ENCODE assay signal across 15 cellular contexts in genomic region chr15:49135342-49135857, GRCh38. TPM values are rescaled to one million over a fixed set of nuclear protein-coding genes. Genes with fewer than 3 reads are reported as not detected.
DNase-seq lines count a peak whose midpoint lies in the region; ATAC-seq, FAIRE-seq and TF ChIP-seq lines count a peak whose summit lies in the region.
"Had no signal": no experiment of that assay in that cellular context is flagged by ENCODE, and none has a peak within 500 bp of the region (broad histone marks: within the 10 kb centered on the region; RNA-seq: fewer than 3 reads in every experiment).

No MANE protein-coding gene starts in this region.

- intact Hi-C loops in pancreas (cut with DNase I), result no loop called here

- ATAC-seq in HG03460 (IDR thresholded peaks at IDR 0.05; ENCODE audit: unreplicated experiment) (peak; percentile 60), pancreas (no peak)
- ATAC-seq: activated CD4-positive, CD25-positive, alpha-beta regulatory T cell treated with anti-CD3 and anti-CD28 coated beads, Interleukin-2, amount 50 U/mL, for 24 hours; gastroesophageal sphincter; left colon had no signal

- no peaks in the 10 kb centered on the region for H3K27me3 ChIP-seq in pancreas
- H3K27me3 ChIP-seq: dorsolateral prefrontal cortex, gastroesophageal sphincter had no signal

- 43 to 58% methylated on average over 2 of the region's 2 CpGs for WGBS in pancreas, 2 donors

- H3K4me3 ChIP-seq in choroid plexus epithelial cell (ENCODE audit: low read depth, low read length), result no peak overlapping the region
- H3K4me3 ChIP-seq in pancreas, result no peak overlapping the region
- H3K4me3 ChIP-seq: dorsolateral prefrontal cortex, gastroesophageal sphincter had no signal

- DNase-seq in A172 (ENCODE audit: low spot score), result peak; percentile 8
- no peak for DNase-seq in GM18507 (ENCODE audit: extremely low spot score, insufficient read length, low read depth)
- peak; percentile 24 for DNase-seq in choroid plexus epithelial cell (ENCODE audit: low read depth)
- DNase-seq in NCI-H1105 (lab: John Stamatoyannopoulos, UW), result no peak
- no peak for DNase-seq in pancreas
- no peak for DNase-seq in COLO829 (ENCODE audit: low spot score)
- no peak for DNase-seq in NCI-H2081 treated with DMSO at 0.1 percent for 48 hours (lab: John Stamatoyannopoulos, UW)
- DNase-seq: C1 segment of cervical spinal cord, dorsolateral prefrontal cortex, GF-D8, left colon, NCI-H524 had no signal

- no peak overlapping the region for H3K27ac ChIP-seq in pancreas
- H3K27ac ChIP-seq: gastroesophageal sphincter had no signal

- no peaks in the 10 kb centered on the region for H3K4me1 ChIP-seq in pancreas
- H3K4me1 ChIP-seq: gastroesophageal sphincter had no signal

- TF ChIP-seq CTCF in choroid plexus epithelial cell (conservative IDR thresholded peaks at IDR 0.05; ENCODE audit: low read depth, low read length) (no peak), pancreas (IDR thresholded peaks at IDR 0.05) (no peak)

- H3K36me3 ChIP-seq in pancreas, result peaks cover 0 to 27% (median 3%) of the 10 kb centered on the region in 3 donors

- peak; percentile 88 for FAIRE-seq in GM18507 (lab: Jason Lieb, UNC)
- no peak for FAIRE-seq in pancreas (lab: Jason Lieb, UNC)

- no peaks in the 10 kb centered on the region for H3K9me3 ChIP-seq in pancreas
- H3K9me3 ChIP-seq: gastroesophageal sphincter had no signal

RNA-seq across cellular contexts. Expression of gene COPS2, which starts 20.0 kb away (rescaled TPM):
- 72.6 and 102 TPM in 2 replicates for total RNA-seq in A172 (2014; rRNA removed; shearing (Covaris generic))
- 10 to 100 TPM; 34.7 to 56.3 (median 43.3) TPM for total RNA-seq in pancreas
- polyA plus RNA-seq in pancreas, result 10 to 100 TPM; 22.6 to 26.5 TPM

RNA-seq across cellular contexts. Expression of gene GALK2, which starts 34.6 kb away (rescaled TPM):
- 25.7 and 34.5 TPM in 2 replicates for total RNA-seq in A172 (2014; rRNA removed; shearing (Covaris generic))
- total RNA-seq in pancreas, result 10 to 100 TPM; 15.8 to 28.0 (median 18.9) TPM
- polyA plus RNA-seq in pancreas, result 10 to 100 TPM in 1 of 2 donors, 1 to 10 TPM in 1; 9.3 to 11.8 TPM

Comparison
In these comparisons a context has a peak if more than half of its experiments do, and no peak if none do; other contexts are left out.
1. DNase-seq: peak in A172 (single experiment) and choroid plexus epithelial cell (single experiment); none in GM18507 (single experiment), NCI-H1105 (single experiment), pancreas (0 of 6), COLO829 (single experiment) and NCI-H2081 treated with DMSO at 0.1 percent for 48 hours (single experiment).